In genomic region chr11:61350336-61350735, GRCh38 we compare ENCODE assay signal across 26 cellular contexts.
"Had no signal": no experiment of that assay in that cellular context is flagged by ENCODE, and none has a peak within 500 bp of the region (broad histone marks: within the 10 kb centered on the region; RNA-seq: fewer than 3 reads in every experiment).

No MANE protein-coding gene starts in this region.

- H3K27me3 Mint-ChIP-seq: naive thymus-derived CD8-positive, alpha-beta T cell had no signal

- H3K4me1 ChIP-seq: foreskin keratinocyte, gastroesophageal sphincter, tibial artery, upper lobe of left lung had no signal

- H3K9me3 Mint-ChIP-seq: naive thymus-derived CD8-positive, alpha-beta T cell; nephron progenitor cell had no signal

- H3K4me1 Mint-ChIP-seq: nephron progenitor cell had no signal

- H3K4me3 Mint-ChIP-seq: naive thymus-derived CD8-positive, alpha-beta T cell; nephron progenitor cell had no signal

- H3K36me3 ChIP-seq: ovary had no signal

- H3K27ac ChIP-seq: coronary artery, esophagus muscularis mucosa, foreskin keratinocyte, gastroesophageal sphincter, heart left ventricle, hepatocyte, ovary, right lobe of liver, testis, tibial artery, upper lobe of left lung had no signal

- H2AFZ ChIP-seq: hepatocyte had no signal

- H3K9me3 ChIP-seq: esophagus muscularis mucosa, gastroesophageal sphincter, heart left ventricle, ovary, right lobe of liver, testis, tibial artery, upper lobe of left lung had no signal

- H3K79me2 ChIP-seq: hepatocyte had no signal

- ATAC-seq: foreskin keratinocyte; gastroesophageal sphincter; heart left ventricle; left lobe of liver; naive thymus-derived CD8-positive, alpha-beta T cell; right lobe of liver; stimulated activated naive CD8-positive, alpha-beta T cell treated with anti-CD3 and anti-CD28 coated beads, Interleukin-15, Interleukin-2, amounts not matched to agents 100 U/mL and 50 U/mL, for 24 hours had no signal

- DNase-seq: dermis blood vessel endothelial cell; effector memory CD4-positive, alpha-beta T cell; foreskin keratinocyte; kidney; mesendoderm; midbrain; nephron progenitor cell; nucleus accumbens; right lobe of liver; small intestine; stimulated activated CD4-positive, alpha-beta T cell treated with anti-CD3 and anti-CD28 coated beads, Interleukin-15, amount 100 ng/mL, for 24 hours; stimulated activated CD4-positive, alpha-beta T cell treated with anti-CD3 and anti-CD28 coated beads, Interleukin-2, amount 100 ng/mL, for 48 hours; stimulated activated naive CD8-positive, alpha-beta T cell treated with anti-CD3 and anti-CD28 coated beads, Interleukin-15, Interleukin-2, amounts not matched to agents 100 U/mL and 50 U/mL, for 24 hours; substantia nigra; testis; tibial artery; upper lobe of left lung had no signal

- H3K27me3 ChIP-seq: esophagus muscularis mucosa, foreskin keratinocyte, gastroesophageal sphincter, heart left ventricle, hepatocyte, ovary, right lobe of liver, testis, tibial artery, upper lobe of left lung had no signal

- H3K4me3 ChIP-seq: coronary artery, esophagus muscularis mucosa, gastroesophageal sphincter, heart left ventricle, hepatocyte, lung, ovary, right lobe of liver, testis, tibial artery, upper lobe of left lung had no signal

- H3K4me2 ChIP-seq: hepatocyte had no signal
